ENCODE assay signal across 1 cellular context in the genomic region with DNA sequence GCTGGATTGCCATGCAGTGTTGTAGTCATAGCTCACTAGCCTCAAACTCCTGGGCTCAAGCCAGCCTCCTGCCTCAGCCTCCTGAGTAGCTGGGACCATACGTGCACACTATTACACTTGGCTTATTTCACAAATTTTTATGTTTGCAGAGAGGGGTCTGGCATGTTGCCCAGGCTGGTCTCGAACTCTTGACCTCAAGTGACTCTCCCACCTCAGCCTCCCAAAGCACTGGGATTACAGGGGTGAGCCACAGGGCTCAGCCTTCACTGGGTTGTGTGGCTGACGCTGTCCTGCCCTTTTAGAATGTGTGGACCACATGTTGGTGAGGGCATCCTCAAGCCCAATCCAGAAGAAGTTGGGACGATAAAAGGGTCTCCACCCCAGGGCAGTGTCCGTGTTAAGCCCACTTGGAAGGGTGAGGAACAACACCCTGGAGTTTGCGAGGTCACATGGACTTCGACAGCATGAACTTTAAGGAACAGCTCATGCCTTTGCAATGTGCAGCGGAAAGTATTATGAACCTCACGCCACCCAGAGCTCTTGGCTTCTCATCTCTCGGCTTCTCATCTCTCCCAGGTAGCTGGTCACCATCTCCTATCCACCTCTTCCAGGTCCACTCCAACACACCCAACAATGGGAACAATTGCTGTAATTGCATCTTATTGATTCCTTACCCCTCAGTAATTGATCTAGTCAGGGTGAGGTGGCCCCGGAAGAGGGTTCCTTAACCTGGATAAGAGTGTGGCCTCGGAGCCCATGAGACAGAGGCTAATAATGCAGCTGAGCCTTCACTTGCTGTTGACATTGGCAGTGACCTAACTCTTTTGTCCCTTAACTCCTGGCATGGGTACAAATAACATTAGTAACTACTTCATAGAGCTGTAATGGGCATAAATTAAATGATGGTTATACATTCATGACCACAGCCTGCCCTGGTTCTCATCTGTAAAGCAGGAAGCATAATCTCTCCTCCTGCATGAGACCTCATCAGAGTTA.
A peak's percentile ranks its signal among the peaks of the same experiment; 100 is the strongest.
TF ChIP-seq lines count a peak whose summit lies in the region.

No MANE protein-coding gene starts in this region.

TF ChIP-seq in endothelial cell of umbilical vein, 7 proteins besides CTCF, POLR2A, EP300 and RAD21:
- no peak for TF ChIP-seq GATA2 (IDR thresholded peaks at IDR 0.05; ENCODE audit: insufficient read depth, insufficient read length, low read depth, low read length)
- peak; percentile 16 for TF ChIP-seq FOS (IDR thresholded peaks at IDR 0.05; ENCODE audit: borderline replicate concordance, insufficient read depth, low read length)
- peak; percentile 45 for TF ChIP-seq POLR2AphosphoS5 (IDR thresholded peaks at IDR 0.05; ENCODE audit: insufficient read depth, low read depth, low read length)
